25 cellular contexts compared by ENCODE assay signal in the genomic region with DNA sequence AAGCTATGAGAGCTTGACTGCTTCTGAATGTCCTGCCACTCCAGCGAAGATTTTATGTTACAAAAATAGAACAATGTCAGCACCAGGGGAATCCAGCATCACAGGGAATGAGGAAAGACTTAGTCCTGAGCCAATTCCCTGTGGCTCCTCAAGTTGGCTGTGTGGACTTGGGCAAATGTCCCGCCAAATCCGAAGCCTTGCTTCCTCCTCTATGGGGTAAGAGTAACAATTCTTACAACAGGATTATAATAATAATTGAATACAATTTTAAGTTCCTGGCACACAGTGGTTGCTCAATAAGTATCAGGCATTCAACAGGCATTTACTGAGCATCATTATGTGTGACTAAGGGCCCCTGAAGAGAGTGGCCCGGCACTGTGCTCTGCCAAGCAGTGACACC. TPM values are rescaled to one million over a fixed set of nuclear protein-coding genes. Genes with fewer than 3 reads are reported as not detected.
DNase-seq lines count a peak whose midpoint lies in the region; TF ChIP-seq lines count a peak whose summit lies in the region.
"Had no signal": no experiment of that assay in that cellular context is flagged by ENCODE, and none has a peak within 500 bp of the region (broad histone marks: within the 10 kb centered on the region; RNA-seq: fewer than 3 reads in every experiment).

No MANE protein-coding gene starts in this region.

- H3K4me3 ChIP-seq in MG63 (no peak overlapping the region), esophagus (ENCODE audit: low read depth in 1 of 2, low read length in 2 of 2) (no peak overlapping the region), lower leg skin (ENCODE audit: low read depth, poor library complexity, severe bottlenecking) (no peak overlapping the region), suprapubic skin (no peak overlapping the region)
- H3K4me3 ChIP-seq: thyroid gland had no signal

- TF ChIP-seq POLR2A in lower leg skin (IDR thresholded peaks at IDR 0.05) (no peak), suprapubic skin (IDR thresholded peaks at IDR 0.05) (no peak)

- TF ChIP-seq EP300 in suprapubic skin (IDR thresholded peaks at IDR 0.05): no peak

- intact Hi-C loops in lower leg skin (cut with DNase I; ENCODE audit: low total_unique reads): no loop called here

- H3K27ac ChIP-seq in esophagus (ENCODE audit: low read depth in 2 of 2, low read length in 1 of 2): peak overlapping the region; percentile 82 to 86
- peak overlapping the region; percentile 50 for H3K27ac ChIP-seq in suprapubic skin
- H3K27ac ChIP-seq: thyroid gland had no signal

- H3K4me1 Mint-ChIP-seq in glutamatergic neuron (ENCODE audit: low read depth, unreplicated experiment): peaks cover 14% of the 10 kb centered on the region
- H3K4me1 Mint-ChIP-seq: CD4-positive, alpha-beta memory T cell had no signal

- no peaks in the 10 kb centered on the region for H3K9me3 Mint-ChIP-seq in glutamatergic neuron (ENCODE audit: unreplicated experiment)
- H3K9me3 Mint-ChIP-seq: activated B cell treated with CpG ODN at 0.5 μM for 24 hours; activated T-helper 1 cell treated with anti-CD3 and anti-CD28 coated beads, Interleukin-12 subunit alpha, Interleukin-12 subunit beta, Interleukin-2, Interleukin-4 antibody, amounts not matched to agents 30 ng/mL and 10 ng/mL and 1 ng/mL, durations not matched to agents 14 hours and 24 hours and 36 hours; CD4-positive, alpha-beta memory T cell; T-helper 2 cell treated with Interferon-gamma antibody and Interleukin-4, amounts not matched to agents 5 μg/mL and 100 μg/mL, for 36 hours had no signal

- H3K4me3 Mint-ChIP-seq in glutamatergic neuron (ENCODE audit: unreplicated experiment): no peak overlapping the region
- H3K4me3 Mint-ChIP-seq: activated B cell treated with CpG ODN at 0.5 μM for 24 hours; activated T-helper 1 cell treated with anti-CD3 and anti-CD28 coated beads, Interleukin-12 subunit alpha, Interleukin-12 subunit beta, Interleukin-2, Interleukin-4 antibody, amounts not matched to agents 30 ng/mL and 10 ng/mL and 1 ng/mL, durations not matched to agents 14 hours and 24 hours and 36 hours; CD4-positive, alpha-beta memory T cell; T-helper 2 cell treated with Interferon-gamma antibody and Interleukin-4, amounts not matched to agents 5 μg/mL and 100 μg/mL, for 36 hours had no signal

- peaks cover under 1% of the 10 kb centered on the region; the same call in 1 of the 2 replicates for H3K36me3 ChIP-seq in MG63
- H3K36me3 ChIP-seq in esophagus (ENCODE audit: control insufficient read depth in 2 of 2, insufficient read depth in 2 of 2, low read length in 1 of 2): no peaks in the 10 kb centered on the region
- no peaks in the 10 kb centered on the region for H3K36me3 ChIP-seq in suprapubic skin
- H3K36me3 ChIP-seq: thyroid gland had no signal

- H3K4me1 ChIP-seq in esophagus (ENCODE audit: control insufficient read depth in 2 of 2, insufficient read depth in 2 of 2, low read length in 1 of 2) (peaks cover 0 to 26% of the 10 kb centered on the region in 2 donors), suprapubic skin (peaks cover 25% of the 10 kb centered on the region)
- H3K4me1 ChIP-seq: thyroid gland had no signal

- no peaks in the 10 kb centered on the region for H3K9me3 ChIP-seq in MG63
- no peaks in the 10 kb centered on the region for H3K9me3 ChIP-seq in esophagus (ENCODE audit: control insufficient read depth in 2 of 2, insufficient read depth in 1 of 2, low read depth in 1 of 2, low read length in 1 of 2)
- no peaks in the 10 kb centered on the region for H3K9me3 ChIP-seq in suprapubic skin
- H3K9me3 ChIP-seq: thyroid gland had no signal

- peak; percentile 70 for DNase-seq in MG63
- peak; percentile 85 to 93 for DNase-seq in lower leg skin (ENCODE audit: low spot score in 2 of 2)
- peak in 1 of 2 donors; percentile 81 for DNase-seq in suprapubic skin (ENCODE audit: low spot score in 2 of 2)
- no peak for DNase-seq in glutamatergic neuron
- DNase-seq in SIG-M5 (lab: John Stamatoyannopoulos, UW): no peak
- DNase-seq in SHP77 treated with DMSO at 0.1 percent for 48 hours (lab: John Stamatoyannopoulos, UW): no peak
- DNase-seq: activated B cell treated with CpG ODN at 0.5 μM for 24 hours; activated naive CD4-positive, alpha-beta T cell treated with anti-CD3 and anti-CD28 coated beads, Interleukin-2, amount 50 U/mL, for 16 hours; CD4-positive, alpha-beta memory T cell; central memory CD4-positive, alpha-beta T cell; DMS 273 treated with DMSO at 0.1 percent for 48 hours; IMR-90; kidney; NCI-H1105 treated with DMSO at 0.1 percent for 48 hours; NCI-H2081; NCI-H345; NCI-H774; stimulated activated CD4-positive, alpha-beta T cell treated with anti-CD3 and anti-CD28 coated beads, Interleukin-4, amount 100 ng/mL, for 4 hours; stimulated activated naive CD4-positive, alpha-beta T cell had no signal

- WGBS in esophagus, 2 donors: 52 to 63% methylated on average over 4 of the region's 4 CpGs
- WGBS in lower leg skin, 2 donors: 47 to 52% methylated on average over 4 of the region's 4 CpGs
- 66% methylated on average over 4 of the region's 4 CpGs for WGBS in suprapubic skin

- H3K36me3 Mint-ChIP-seq in glutamatergic neuron (ENCODE audit: unreplicated experiment): no peaks in the 10 kb centered on the region

- no peak overlapping the region for H3K27ac Mint-ChIP-seq in glutamatergic neuron (ENCODE audit: unreplicated experiment)
- H3K27ac Mint-ChIP-seq: activated B cell treated with CpG ODN at 0.5 μM for 24 hours; activated T-helper 1 cell treated with anti-CD3 and anti-CD28 coated beads, Interleukin-12 subunit alpha, Interleukin-12 subunit beta, Interleukin-2, Interleukin-4 antibody, amounts not matched to agents 30 ng/mL and 10 ng/mL and 1 ng/mL, durations not matched to agents 14 hours and 24 hours and 36 hours; CD4-positive, alpha-beta memory T cell; T-helper 2 cell treated with Interferon-gamma antibody and Interleukin-4, amounts not matched to agents 5 μg/mL and 100 μg/mL, for 36 hours had no signal

- H3K27me3 Mint-ChIP-seq in glutamatergic neuron (ENCODE audit: unreplicated experiment): peaks cover 2% of the 10 kb centered on the region
- H3K27me3 Mint-ChIP-seq: activated B cell treated with CpG ODN at 0.5 μM for 24 hours; CD4-positive, alpha-beta memory T cell had no signal

- H3K27me3 ChIP-seq in MG63 (no peaks in the 10 kb centered on the region), esophagus (ENCODE audit: control insufficient read depth in 1 of 2, insufficient read depth in 2 of 2, low read length in 2 of 2) (no peaks in the 10 kb centered on the region), suprapubic skin (no peaks in the 10 kb centered on the region)
- H3K27me3 ChIP-seq: thyroid gland had no signal

- TF ChIP-seq CTCF in lower leg skin (IDR thresholded peaks at IDR 0.05) (no peak), suprapubic skin (IDR thresholded peaks at IDR 0.05) (no peak), glutamatergic neuron (IDR thresholded peaks at IDR 0.05; ENCODE audit: partially characterized antibody, unreplicated experiment) (no peak)

RNA-seq across cellular contexts. Expression of gene STPG1, which starts 44.4 kb away (rescaled TPM):
- total RNA-seq in MG63 (2014; rRNA removed; shearing (Covaris generic); ENCODE audit: low replicate concordance): 5.7 and 7.2 TPM in 2 replicates
- polyA plus RNA-seq in esophagus: 1 to 10 TPM; 4.8 to 8.8 TPM
- total RNA-seq in lower leg skin (1 to 10 TPM; 3.6 to 8.5 (median 6.4) TPM), suprapubic skin (1 to 10 TPM; 7.2 to 8.5 (median 7.8) TPM), glutamatergic neuron (ENCODE audit: unreplicated experiment) (2.4 TPM)

RNA-seq across cellular contexts. Expression of gene NIPAL3, which starts 46.4 kb away (rescaled TPM):
- total RNA-seq in MG63 (2014; rRNA removed; shearing (Covaris generic); ENCODE audit: low replicate concordance): 44.1 and 45.5 TPM in 2 replicates
- polyA plus RNA-seq in esophagus: 10 to 100 TPM; 10.3 to 11.3 TPM
- total RNA-seq in lower leg skin (10 to 100 TPM; 37.3 to 67.1 (median 57.5) TPM), suprapubic skin (10 to 100 TPM; 42.4 to 75.4 (median 64.6) TPM), glutamatergic neuron (ENCODE audit: unreplicated experiment) (18.6 TPM)

RNA-seq across cellular contexts. Expression of gene GRHL3, which starts 50.0 kb away (rescaled TPM):
- not detected in 2 replicates for total RNA-seq in MG63 (2014; rRNA removed; shearing (Covaris generic); ENCODE audit: low replicate concordance)
- polyA plus RNA-seq in esophagus: 100 to 1,000 TPM in 1 of 2 donors, 10 to 100 TPM in 1; 59.0 to 115 TPM
- 100 to 1,000 TPM; 141 to 205 (median 171) TPM for total RNA-seq in lower leg skin
- 100 to 1,000 TPM in 3 of 4 donors, 10 to 100 TPM in 1; 93.6 to 154 (median 129) TPM for total RNA-seq in suprapubic skin
- total RNA-seq in glutamatergic neuron (ENCODE audit: unreplicated experiment): 0.37 TPM
- total RNA-seq: activated T-helper 1 cell treated with anti-CD3 and anti-CD28 coated beads, Interleukin-12 subunit alpha, Interleukin-12 subunit beta, Interleukin-2, Interleukin-4 antibody, amounts not matched to agents 30 ng/mL and 10 ng/mL and 1 ng/mL, durations not matched to agents 14 hours and 24 hours and 36 hours; CD4-positive, alpha-beta memory T cell; dermis microvascular lymphatic vessel endothelial cell; IMR-90; mesenteric fat pad had no signal
- polyA plus RNA-seq: CD4-positive, alpha-beta memory T cell; IMR-90 had no signal

Comparison
In these comparisons a context has a peak if more than half of its experiments do, and no peak if none do; other contexts are left out.
1. DNase-seq: peak in MG63 (single experiment) and lower leg skin (2 of 2); none in glutamatergic neuron (single experiment), SIG-M5 (single experiment) and SHP77 treated with DMSO at 0.1 percent for 48 hours (single experiment).
2. RNA of gene GRHL3, which starts 50.0 kb away (total RNA-seq): 141 to 205 TPM in lower leg skin and 93.6 to 154 TPM in suprapubic skin; 0.37 TPM in glutamatergic neuron (single experiment) and not detected in MG63; every median in the first group is over 10 times any median in the second.